Comparison of ENCODE assay signal across 13 cellular contexts in genomic region chr22:28188480-28188879, GRCh38.
"Had no signal": no experiment of that assay in that cellular context is flagged by ENCODE, and none has a peak within 500 bp of the region (broad histone marks: within the 10 kb centered on the region; RNA-seq: fewer than 3 reads in every experiment).

No MANE protein-coding gene starts in this region.

- H3K4me1 Mint-ChIP-seq: stimulated activated naive B cell treated with anti-CD40 and anti-IgM and Interleukin-4, amounts not matched to agents 10 μg/mL and 1 μg/mL and 100 μg/mL, for 72 hours had no signal

- H3K9me3 ChIP-seq: esophagus squamous epithelium, thyroid gland had no signal

- DNase-seq: activated CD4-positive, alpha-beta T cell treated with anti-CD3 and anti-CD28 coated beads, Interleukin-2, amount 50 U/mL, for 4 hours; activated gamma-delta T cell; effector memory CD4-positive, alpha-beta T cell; esophagus squamous epithelium; heart right ventricle; islet precursor cell; midbrain; stimulated activated naive B cell treated with anti-CD40 and anti-IgM and Interleukin-4, amounts not matched to agents 10 μg/mL and 1 μg/mL and 100 μg/mL, for 72 hours; thyroid gland; WERI-Rb-1 had no signal

- H3K36me3 Mint-ChIP-seq: activated naive CD8-positive, alpha-beta T cell; stimulated activated naive B cell treated with anti-CD40 and anti-IgM and Interleukin-4, amounts not matched to agents 10 μg/mL and 1 μg/mL and 100 μg/mL, for 72 hours had no signal

- H3K4me3 ChIP-seq: esophagus squamous epithelium, heart right ventricle, lung, thyroid gland had no signal

- H3K27ac Mint-ChIP-seq: activated naive CD8-positive, alpha-beta T cell; progenitor cell of endocrine pancreas; stimulated activated naive B cell treated with anti-CD40 and anti-IgM and Interleukin-4, amounts not matched to agents 10 μg/mL and 1 μg/mL and 100 μg/mL, for 72 hours had no signal

- H3K27ac ChIP-seq: esophagus squamous epithelium, heart right ventricle, thyroid gland, WERI-Rb-1 had no signal

- H3K4me3 Mint-ChIP-seq: activated naive CD8-positive, alpha-beta T cell; stimulated activated naive B cell treated with anti-CD40 and anti-IgM and Interleukin-4, amounts not matched to agents 10 μg/mL and 1 μg/mL and 100 μg/mL, for 72 hours had no signal

- H3K27me3 Mint-ChIP-seq: activated naive CD8-positive, alpha-beta T cell; progenitor cell of endocrine pancreas had no signal

- H3K4me1 ChIP-seq: thyroid gland had no signal

- H3K36me3 ChIP-seq: esophagus squamous epithelium, heart right ventricle, thyroid gland, WERI-Rb-1 had no signal

- H3K27me3 ChIP-seq: esophagus squamous epithelium, heart right ventricle, thyroid gland had no signal
